Comparison of ENCODE assay signal across 8 cellular contexts in the genomic region with DNA sequence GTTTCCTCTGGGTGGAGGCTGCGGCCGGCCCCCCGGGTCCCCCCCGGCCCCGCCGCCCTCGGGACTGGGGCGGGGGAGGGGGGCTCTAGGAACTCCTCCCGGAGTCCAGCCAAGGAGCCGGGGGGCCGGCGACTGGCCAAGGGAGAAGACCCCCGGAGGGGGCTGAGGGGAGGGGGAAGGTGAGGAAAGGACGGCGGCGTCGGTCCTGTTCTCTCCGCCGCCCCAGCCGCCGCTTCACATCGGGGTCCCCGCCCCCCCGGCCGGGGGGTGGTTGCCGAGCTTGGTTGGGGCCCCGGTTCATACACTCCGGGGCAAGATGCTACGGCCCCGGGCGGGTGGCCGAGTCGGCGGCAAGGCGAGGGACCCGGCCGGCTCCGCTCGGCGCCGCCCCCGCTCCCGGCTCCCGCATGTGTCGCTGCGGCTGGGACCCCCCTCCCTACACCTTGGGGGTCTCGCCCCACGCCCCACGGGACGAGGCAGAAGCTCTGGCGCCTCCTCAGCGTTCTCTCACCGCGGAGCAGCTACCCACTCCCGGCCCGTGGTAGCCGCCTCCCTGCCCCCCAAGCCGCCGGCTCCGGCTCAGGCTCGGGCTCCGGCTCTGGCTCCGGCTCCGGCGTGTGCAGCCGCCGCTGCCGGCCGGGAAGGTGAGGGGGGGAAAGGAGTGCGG. TPM values are rescaled to one million over a fixed set of nuclear protein-coding genes. Genes with fewer than 3 reads are reported as not detected.
DNase-seq lines count a peak whose midpoint lies in the region; ATAC-seq lines count a peak whose summit lies in the region.

No MANE protein-coding gene starts in this region.

- no peaks in the 10 kb centered on the region for H3K27me3 Mint-ChIP-seq in activated naive CD8-positive, alpha-beta T cell treated with anti-CD3 and anti-CD28 coated beads, Interleukin-2, amount 10 ng/mL, durations not matched to agents 7 days and 5 days

- peak overlapping the region; percentile 92 for H3K4me3 Mint-ChIP-seq in activated naive CD8-positive, alpha-beta T cell treated with anti-CD3 and anti-CD28 coated beads, Interleukin-2, amount 10 ng/mL, durations not matched to agents 7 days and 5 days

- ATAC-seq in GM21717 (IDR thresholded peaks at IDR 0.05; ENCODE audit: unreplicated experiment) = peak; percentile 6
- peak; percentile 6 for ATAC-seq in activated naive CD8-positive, alpha-beta T cell treated with anti-CD3 and anti-CD28 coated beads, Interleukin-2, amount 10 ng/mL, durations not matched to agents 7 days and 5 days (ENCODE audit: low read depth)

- peak; percentile 5 for DNase-seq in Daoy (ENCODE audit: low read depth)
- DNase-seq in activated naive CD8-positive, alpha-beta T cell treated with anti-CD3 and anti-CD28 coated beads, Interleukin-2, amount 10 ng/mL, durations not matched to agents 7 days and 5 days = peak; percentile 67
- peak; percentile 4 for DNase-seq in stimulated activated CD8-positive, alpha-beta memory T cell treated with anti-CD3 and anti-CD28 coated beads, Interleukin-4, amount 100 ng/mL, for 24 hours (ENCODE audit: low read depth)
- DNase-seq in MV-4-11 (lab: John Stamatoyannopoulos, UW) = no peak
- DNase-seq in superior temporal gyrus (ENCODE audit: extremely low spot score) = no peak

- H3K27me3 ChIP-seq in iPS-15b (ENCODE audit: control insufficient read depth, insufficient read depth, low read length) = no peaks in the 10 kb centered on the region

- peak overlapping the region; percentile 98 for H3K27ac Mint-ChIP-seq in activated naive CD8-positive, alpha-beta T cell treated with anti-CD3 and anti-CD28 coated beads, Interleukin-2, amount 10 ng/mL, durations not matched to agents 7 days and 5 days

- H3K9me3 ChIP-seq in KOPT-K1 (ENCODE audit: insufficient read depth, low read length, poor library complexity, severe bottlenecking) = peaks cover 13% of the 10 kb centered on the region
- no peaks in the 10 kb centered on the region for H3K9me3 ChIP-seq in iPS-15b (ENCODE audit: control insufficient read depth, insufficient read depth, low read length)

- peaks cover 1% of the 10 kb centered on the region for H3K9me3 Mint-ChIP-seq in activated naive CD8-positive, alpha-beta T cell treated with anti-CD3 and anti-CD28 coated beads, Interleukin-2, amount 10 ng/mL, durations not matched to agents 7 days and 5 days

- H3K4me3 ChIP-seq in iPS-15b (ENCODE audit: low read depth, low read length) = peak overlapping the region; percentile 45

- H3K36me3 ChIP-seq in KOPT-K1 (ENCODE audit: insufficient read depth, low read length) = peaks cover 44% of the 10 kb centered on the region
- H3K36me3 ChIP-seq in iPS-15b (ENCODE audit: control insufficient read depth, insufficient read depth, low read length) = peaks cover 3% of the 10 kb centered on the region

- peaks cover 5% of the 10 kb centered on the region for H3K4me1 ChIP-seq in iPS-15b (ENCODE audit: control insufficient read depth, insufficient read depth, low read length)

- H3K27ac ChIP-seq in KOPT-K1 (ENCODE audit: low read depth, low read length, poor library complexity, severe bottlenecking) = peak overlapping the region; percentile 99

- H3K36me3 Mint-ChIP-seq in activated naive CD8-positive, alpha-beta T cell treated with anti-CD3 and anti-CD28 coated beads, Interleukin-2, amount 10 ng/mL, durations not matched to agents 7 days and 5 days = peaks cover 24% of the 10 kb centered on the region

- peak overlapping the region; percentile 37 for H3K9ac ChIP-seq in iPS-15b (ENCODE audit: low read depth, low read length)

- POLR2A ChIA-PET in activated naive CD8-positive, alpha-beta T cell treated with anti-CD3 and anti-CD28 coated beads, Interleukin-2, amount 10 ng/mL, durations not matched to agents 7 days and 5 days (lab: Charles Lee) = interaction anchor here (0.5 to 7.0 kb wide), 17 partner anchors 11 to 953 kb away, joined by 3 to 157 read pairs (median 5); partner anchors contain the start of genes ARFIP1, TIGD4 and TMEM154

- peaks cover 43% of the 10 kb centered on the region for H3K4me1 Mint-ChIP-seq in activated naive CD8-positive, alpha-beta T cell treated with anti-CD3 and anti-CD28 coated beads, Interleukin-2, amount 10 ng/mL, durations not matched to agents 7 days and 5 days

RNA-seq across cellular contexts. Expression of gene FBXW7, which starts 0.5 kb away (rescaled TPM):
- total RNA-seq in Daoy (2014; rRNA removed; shearing (Covaris generic)) = 16.7 and 21.6 TPM in 2 replicates
- 10 to 100 TPM; 80.2 to 91.2 TPM for total RNA-seq in activated naive CD8-positive, alpha-beta T cell treated with anti-CD3 and anti-CD28 coated beads, Interleukin-2, amount 10 ng/mL, durations not matched to agents 7 days and 5 days

Comparison
In these comparisons a context has a peak if more than half of its experiments do, and no peak if none do; other contexts are left out.
1. DNase-seq: peak in Daoy (single experiment), activated naive CD8-positive, alpha-beta T cell treated with anti-CD3 and anti-CD28 coated beads, Interleukin-2, amount 10 ng/mL, durations not matched to agents 7 days and 5 days (single experiment) and stimulated activated CD8-positive, alpha-beta memory T cell treated with anti-CD3 and anti-CD28 coated beads, Interleukin-4, amount 100 ng/mL, for 24 hours (single experiment); none in MV-4-11 (single experiment) and superior temporal gyrus (single experiment).